19 cellular contexts compared by ENCODE assay signal in genomic region chr14:79275367-79275655, GRCh38.
"Had no signal": no experiment of that assay in that cellular context is flagged by ENCODE, and none has a peak within 500 bp of the region (broad histone marks: within the 10 kb centered on the region; RNA-seq: fewer than 3 reads in every experiment).

No MANE protein-coding gene starts in this region.

- H3K4me2 ChIP-seq: neural progenitor cell had no signal

- H3K27ac ChIP-seq: coronary artery, heart left ventricle, neural progenitor cell, ovary, stomach, thoracic aorta, transverse colon had no signal

- H3K27me3 ChIP-seq: ovary had no signal

- H2AFZ ChIP-seq: neural progenitor cell had no signal

- H3K9me3 ChIP-seq: heart left ventricle, ovary, stomach, thoracic aorta, transverse colon had no signal

- H3K36me3 ChIP-seq: heart left ventricle, neural progenitor cell, ovary, stomach, thoracic aorta, transverse colon had no signal

- DNase-seq: effector CD4-positive, alpha-beta T cell; endodermal cell; heart left ventricle; hippocampal formation; left colon; mammary epithelial cell; naive thymus-derived CD4-positive, alpha-beta T cell; nucleus accumbens; ovary; right cardiac atrium; small intestine; stimulated activated CD4-positive, alpha-beta T cell treated with anti-CD3 and anti-CD28 coated beads, Interleukin-12 subunit alpha, Interleukin-12 subunit beta, amount 100 ng/mL, for 4 hours; stimulated activated naive CD4-positive, alpha-beta T cell; stomach; substantia nigra; transverse colon had no signal

- H3K9ac ChIP-seq: neural progenitor cell had no signal

- H3K4me3 ChIP-seq: coronary artery, heart left ventricle, neural progenitor cell, ovary, stomach, thoracic aorta, transverse colon had no signal
